ENCODE assay signal across 9 cellular contexts in the genomic region with DNA sequence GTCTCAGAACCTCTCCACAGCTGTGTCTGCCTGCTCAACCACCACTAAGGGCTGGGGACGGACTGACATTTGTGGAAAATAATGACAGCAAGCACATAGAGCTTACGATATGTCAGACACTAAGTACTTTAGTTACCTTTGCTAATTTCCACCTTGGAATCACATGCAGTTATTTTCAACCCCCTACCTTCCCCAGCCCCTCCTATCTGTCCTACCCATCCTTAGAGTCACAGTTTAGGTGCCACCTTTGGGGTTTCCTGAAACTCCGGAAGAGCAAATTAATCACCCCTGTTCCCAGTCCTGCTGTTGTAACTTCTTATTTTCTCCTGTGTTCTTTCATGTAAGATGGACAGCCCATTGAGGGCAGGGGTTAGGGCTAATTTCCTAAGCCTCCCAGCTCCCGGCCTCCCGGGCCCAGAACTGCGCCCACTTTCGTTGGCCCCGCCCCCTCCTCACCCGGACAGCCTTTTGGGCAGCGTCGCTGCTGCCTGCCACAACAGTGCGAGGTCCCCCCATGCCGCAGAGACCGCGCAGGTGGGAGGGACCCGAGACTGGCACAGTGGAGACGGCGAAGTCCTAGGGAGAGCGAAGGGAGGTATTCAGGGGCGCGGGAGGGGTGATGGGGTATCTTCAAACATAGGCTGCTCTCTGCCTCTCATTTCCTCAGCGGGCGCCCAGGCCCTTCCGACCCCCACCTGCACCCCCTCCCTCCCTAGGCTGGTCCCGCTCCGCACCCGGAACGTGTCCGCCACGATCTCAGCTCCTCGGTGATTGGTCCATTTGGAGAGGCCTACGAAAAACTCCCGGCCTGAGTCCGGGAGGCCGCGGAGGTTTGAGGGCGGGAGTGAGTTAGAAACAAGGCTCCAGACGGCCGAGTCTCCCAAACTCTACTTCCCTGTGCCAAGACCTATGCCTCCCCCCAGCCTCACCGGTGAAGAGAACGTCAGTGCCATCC. TPM values are rescaled to one million over a fixed set of nuclear protein-coding genes. Genes with fewer than 3 reads are reported as not detected.
A peak's percentile ranks its signal among the peaks of the same experiment; 100 is the strongest.
DNase-seq lines count a peak whose midpoint lies in the region; ATAC-seq and TF ChIP-seq lines count a peak whose summit lies in the region.
"Had no signal": no experiment of that assay in that cellular context is flagged by ENCODE, and none has a peak within 500 bp of the region (broad histone marks: within the 10 kb centered on the region; RNA-seq: fewer than 3 reads in every experiment).

No MANE protein-coding gene starts in this region.

- H3K27ac Mint-ChIP-seq in T-helper 2 cell treated with Interferon-gamma antibody and Interleukin-4, amounts not matched to agents 5 μg/mL and 100 μg/mL, for 36 hours, result peak overlapping the region; percentile 80
- H3K27ac Mint-ChIP-seq in WTC11, result no peak overlapping the region

- peaks cover 47% of the 10 kb centered on the region for H3K4me1 ChIP-seq in suprapubic skin

- H3K36me3 ChIP-seq in suprapubic skin, result peaks cover 52% of the 10 kb centered on the region

- H3K9me3 ChIP-seq in iPS-18c (ENCODE audit: control insufficient read depth, insufficient read depth, low read length) (no peaks in the 10 kb centered on the region), suprapubic skin (no peaks in the 10 kb centered on the region)

- H3K4me1 Mint-ChIP-seq in T-helper 2 cell treated with Interferon-gamma antibody and Interleukin-4, amounts not matched to agents 5 μg/mL and 100 μg/mL, for 36 hours (ENCODE audit: low read depth), result peaks cover 46% of the 10 kb centered on the region
- H3K4me1 Mint-ChIP-seq in WTC11, result peaks cover 16% of the 10 kb centered on the region

- no peak for TF ChIP-seq EP300 in suprapubic skin (IDR thresholded peaks at IDR 0.05)

- POLR2A ChIA-PET in WTC11 (lab: Charles Lee), result interaction anchor here (0.6 to 3.6 kb wide), 5 partner anchors 12 to 99 kb away, joined by 3 to 32 read pairs (median 4); partner anchors contain the start of genes C6orf47, HSPA1B and MSH5

- no peak for TF ChIP-seq POLR2A in suprapubic skin (IDR thresholded peaks at IDR 0.05)

- peaks cover 45% of the 10 kb centered on the region for H3K36me3 Mint-ChIP-seq in T-helper 2 cell treated with Interferon-gamma antibody and Interleukin-4, amounts not matched to agents 5 μg/mL and 100 μg/mL, for 36 hours (ENCODE audit: low read depth)
- H3K36me3 Mint-ChIP-seq in WTC11, result peaks cover 27% of the 10 kb centered on the region

- no peaks in the 10 kb centered on the region for H3K9me3 Mint-ChIP-seq in T-helper 2 cell treated with Interferon-gamma antibody and Interleukin-4, amounts not matched to agents 5 μg/mL and 100 μg/mL, for 36 hours
- H3K9me3 Mint-ChIP-seq in WTC11, result no peaks in the 10 kb centered on the region

- H3K4me3 ChIP-seq in iPS-18c (ENCODE audit: insufficient read depth, low read depth, low read length) (0 out of 2 replicates have a peak overlapping the region, but pooled peaks have one; percentile 90), suprapubic skin (peak overlapping the region; percentile 73)

- H3K4me3 Mint-ChIP-seq in T-helper 2 cell treated with Interferon-gamma antibody and Interleukin-4, amounts not matched to agents 5 μg/mL and 100 μg/mL, for 36 hours, result peak overlapping the region; percentile 94
- peak overlapping the region; percentile 93 for H3K4me3 Mint-ChIP-seq in WTC11

- 65% methylated on average over 39 of the region's 41 CpGs for WGBS in suprapubic skin

- no peak for DNase-seq in T-helper 2 cell treated with Interferon-gamma antibody and Interleukin-4, amounts not matched to agents 5 μg/mL and 100 μg/mL, for 36 hours (ENCODE audit: low spot score)
- DNase-seq in T-helper 2 cell (no peak), WTC11 (ENCODE audit: low spot score) (no peak), suprapubic skin (ENCODE audit: low spot score in 2 of 2) (no peak), NCI-H2081 (lab: John Stamatoyannopoulos, UW) (no peak)
- DNase-seq: ACHN had no signal

- H3K27me3 ChIP-seq in suprapubic skin, result no peaks in the 10 kb centered on the region

- TF ChIP-seq CTCF in WTC11 (IDR thresholded peaks at IDR 0.05) (no peak), suprapubic skin (IDR thresholded peaks at IDR 0.05) (no peak)

- peak overlapping the region; percentile 91 for H3K27ac ChIP-seq in suprapubic skin

- CTCF ChIA-PET in WTC11 (lab: Charles Lee), result interaction anchor here (0.9 to 4.0 kb wide), 5 partner anchors 9 to 103 kb away, joined by 6 to 66 read pairs (median 11); partner anchors contain the start of gene ABHD16A

- ATAC-seq in WTC11 (no peak), GM21737 (IDR thresholded peaks at IDR 0.05; ENCODE audit: unreplicated experiment) (no peak), HG03432 (IDR thresholded peaks at IDR 0.05; ENCODE audit: unreplicated experiment) (no peak)

- H3K27me3 Mint-ChIP-seq in T-helper 2 cell treated with Interferon-gamma antibody and Interleukin-4, amounts not matched to agents 5 μg/mL and 100 μg/mL, for 36 hours (ENCODE audit: low read depth), result no peaks in the 10 kb centered on the region
- H3K27me3 Mint-ChIP-seq in WTC11 (ENCODE audit: low read depth), result no peaks in the 10 kb centered on the region

TF ChIP-seq in WTC11, 78 proteins besides CTCF, POLR2A, EP300 and RAD21:
- TF ChIP-seq ZNF263 (CRISPR knock-in tag; IDR thresholded peaks at IDR 0.05; ENCODE audit: low read depth) (no peak), CREB1 (CRISPR knock-in tag; IDR thresholded peaks at IDR 0.05) (no peak), TP53 (CRISPR knock-in tag; IDR thresholded peaks at IDR 0.05) (no peak), NR3C1 (CRISPR knock-in tag; conservative IDR thresholded peaks at IDR 0.05; ENCODE audit: low read depth) (no peak), OVOL2 (CRISPR knock-in tag; IDR thresholded peaks at IDR 0.05; ENCODE audit: borderline replicate concordance) (no peak), PREB (CRISPR knock-in tag; IDR thresholded peaks at IDR 0.05; ENCODE audit: borderline replicate concordance) (no peak)
- TF ChIP-seq, protein P1, sequence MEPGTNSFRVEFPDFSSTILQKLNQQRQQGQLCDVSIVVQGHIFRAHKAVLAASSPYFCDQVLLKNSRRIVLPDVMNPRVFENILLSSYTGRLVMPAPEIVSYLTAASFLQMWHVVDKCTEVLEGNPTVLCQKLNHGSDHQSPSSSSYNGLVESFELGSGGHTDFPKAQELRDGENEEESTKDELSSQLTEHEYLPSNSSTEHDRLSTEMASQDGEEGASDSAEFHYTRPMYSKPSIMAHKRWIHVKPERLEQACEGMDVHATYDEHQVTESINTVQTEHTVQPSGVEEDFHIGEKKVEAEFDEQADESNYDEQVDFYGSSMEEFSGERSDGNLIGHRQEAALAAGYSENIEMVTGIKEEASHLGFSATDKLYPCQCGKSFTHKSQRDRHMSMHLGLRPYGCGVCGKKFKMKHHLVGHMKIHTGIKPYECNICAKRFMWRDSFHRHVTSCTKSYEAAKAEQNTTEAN (CRISPR knock-in tag; IDR thresholded peaks at IDR 0.05), result no peak
- TF ChIP-seq, protein P2, sequence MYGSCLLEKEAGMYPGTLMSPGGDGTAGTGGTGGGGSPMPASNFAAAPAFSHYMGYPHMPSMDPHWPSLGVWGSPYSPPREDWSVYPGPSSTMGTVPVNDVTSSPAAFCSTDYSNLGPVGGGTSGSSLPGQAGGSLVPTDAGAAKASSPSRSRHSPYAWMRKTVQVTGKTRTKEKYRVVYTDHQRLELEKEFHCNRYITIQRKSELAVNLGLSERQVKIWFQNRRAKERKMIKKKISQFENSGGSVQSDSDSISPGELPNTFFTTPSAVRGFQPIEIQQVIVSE (CRISPR knock-in tag; IDR thresholded peaks at IDR 0.05; ENCODE audit: borderline replicate concordance), result no peak
TF ChIP-seq in WTC11: peak in this region for 0.

RNA-seq across cellular contexts. Expression of gene DDAH2, which starts 1.1 kb away (rescaled TPM):
- total RNA-seq in WTC11 (2021) (62.2 to 67.3 TPM (median 65.8 TPM) in 3 replicates), suprapubic skin (10 to 100 TPM; 66.8 to 84.2 (median 68.3) TPM)

RNA-seq across cellular contexts. Expression of gene MPIG6B, which starts 4.8 kb away (rescaled TPM):
- total RNA-seq in WTC11 (2021) (0.09 to 0.11 TPM (median 0.11 TPM) in 3 replicates), suprapubic skin (1 to 10 TPM; 1.6 to 4.6 (median 4.5) TPM)

RNA-seq across cellular contexts. Expression of gene LY6G6C, which starts 6.4 kb away (rescaled TPM):
- total RNA-seq in WTC11 (2021) (0.21 to 0.35 TPM in 2 of 3 replicates, not detected in the other), suprapubic skin (100 to 1,000 TPM in 3 of 4 donors, 10 to 100 TPM in 1; 80.0 to 376 (median 338) TPM)

RNA-seq across cellular contexts. Expression of gene CLIC1, which starts 8.3 kb away (rescaled TPM):
- total RNA-seq in WTC11 (2021), result 229 to 244 TPM (median 230 TPM) in 3 replicates
- total RNA-seq in suprapubic skin, result 100 to 1,000 TPM; 239 to 420 (median 333) TPM

RNA-seq across cellular contexts. Expression of gene MSH5, which starts 11.8 kb away (rescaled TPM):
- 43.1 to 62.3 TPM (median 56.1 TPM) in 3 replicates for total RNA-seq in WTC11 (2021)
- 10 to 100 TPM; 12.6 to 60.1 (median 17.2) TPM for total RNA-seq in suprapubic skin

Comparison
In these comparisons a context has a peak if more than half of its experiments do, and no peak if none do; other contexts are left out.
1. RNA of gene LY6G6C, which starts 6.4 kb away (total RNA-seq): 80.0 to 376 TPM in suprapubic skin; 0.21 to 0.35 TPM in WTC11; every median in the first group is over 10 times any median in the second.